8 cellular contexts compared by ENCODE assay signal in genomic region chr16:67873435-67874146, GRCh38. TPM values are rescaled to one million over a fixed set of nuclear protein-coding genes. Genes with fewer than 3 reads are reported as not detected.
DNase-seq lines count a peak whose midpoint lies in the region; ATAC-seq, FAIRE-seq and TF ChIP-seq lines count a peak whose summit lies in the region.

No MANE protein-coding gene starts in this region.

- peaks cover 16% of the 10 kb centered on the region for H4K20me1 ChIP-seq in PC-3 (ENCODE audit: low read length)

- peak overlapping the region; percentile 95 for H3K4me2 ChIP-seq in PC-3 (ENCODE audit: low read length)

- ATAC-seq in PC-3: peak; percentile 35

- no peaks in the 10 kb centered on the region for H3K9me3 ChIP-seq in PC-3 (ENCODE audit: low read length)

- FAIRE-seq in HTR-8/SVneo (lab: Jason Lieb, UNC): no peak

- no peaks in the 10 kb centered on the region for H3K27me3 Mint-ChIP-seq in activated CD4-positive, alpha-beta T cell treated with anti-CD3 and anti-CD28 coated beads, Interleukin-2, amount 10 ng/mL, durations not matched to agents 7 days and 5 days
- H3K27me3 Mint-ChIP-seq in osteocyte (ENCODE audit: unreplicated experiment): no peaks in the 10 kb centered on the region

- no peak for DNase-seq in activated CD4-positive, alpha-beta T cell treated with anti-CD3 and anti-CD28 coated beads, Interleukin-2, amount 10 ng/mL, durations not matched to agents 7 days and 5 days
- no peak for DNase-seq in activated CD4-positive, alpha-beta T cell treated with anti-CD3 and anti-CD28 coated beads, Interleukin-2, amount 50 U/mL, for 48 hours
- no peak for DNase-seq in PC-3
- DNase-seq in epithelial cell of proximal tubule (ENCODE audit: low read depth): no peak
- no peak for DNase-seq in osteocyte (ENCODE audit: extremely low spot score, unreplicated experiment)
- no peak for DNase-seq in HTR-8/SVneo (ENCODE audit: insufficient read length, low spot score)
- no peak for DNase-seq in NCI-H2029 (lab: John Stamatoyannopoulos, UW)
- no peak for DNase-seq in GM13976 (ENCODE audit: low spot score)

- H3K9me3 Mint-ChIP-seq in activated CD4-positive, alpha-beta T cell treated with anti-CD3 and anti-CD28 coated beads, Interleukin-2, amount 10 ng/mL, durations not matched to agents 7 days and 5 days: no peaks in the 10 kb centered on the region
- no peaks in the 10 kb centered on the region for H3K9me3 Mint-ChIP-seq in osteocyte (ENCODE audit: unreplicated experiment)

- H3K27ac ChIP-seq in PC-3 (ENCODE audit: low read length): peak overlapping the region; percentile 18; the same call in 1 of the 2 replicates

- peak overlapping the region; percentile 97 for H3K4me3 ChIP-seq in PC-3 (ENCODE audit: low read length)
- peak overlapping the region; percentile 99 for H3K4me3 ChIP-seq in epithelial cell of proximal tubule (ENCODE audit: low read depth, low read length)

- in situ Hi-C loops in GM13976 (cut with MboI; ENCODE audit: low sequenced_read_pairs, unreplicated experiment): no loop called here

- peaks cover 42% of the 10 kb centered on the region for H3K79me2 ChIP-seq in PC-3 (ENCODE audit: low read length)

- H3K9ac ChIP-seq in PC-3 (ENCODE audit: low read length): peak overlapping the region; percentile 90

- peak overlapping the region; percentile 74 for H2AFZ ChIP-seq in PC-3 (ENCODE audit: low read length)

- peak overlapping the region; percentile 94 for H3K27ac Mint-ChIP-seq in activated CD4-positive, alpha-beta T cell treated with anti-CD3 and anti-CD28 coated beads, Interleukin-2, amount 10 ng/mL, durations not matched to agents 7 days and 5 days
- H3K27ac Mint-ChIP-seq in osteocyte (ENCODE audit: unreplicated experiment): peak overlapping the region; percentile 94

- H3K4me1 ChIP-seq in PC-3 (ENCODE audit: insufficient read depth, low read length): peaks cover 10% of the 10 kb centered on the region; the same call in 1 of the 2 replicates

- peaks cover 28% of the 10 kb centered on the region for H3K36me3 Mint-ChIP-seq in activated CD4-positive, alpha-beta T cell treated with anti-CD3 and anti-CD28 coated beads, Interleukin-2, amount 10 ng/mL, durations not matched to agents 7 days and 5 days (ENCODE audit: low read depth)
- peaks cover 28% of the 10 kb centered on the region for H3K36me3 Mint-ChIP-seq in osteocyte (ENCODE audit: unreplicated experiment)

- H3K4me3 Mint-ChIP-seq in activated CD4-positive, alpha-beta T cell treated with anti-CD3 and anti-CD28 coated beads, Interleukin-2, amount 10 ng/mL, durations not matched to agents 7 days and 5 days: peak overlapping the region; percentile 93
- H3K4me3 Mint-ChIP-seq in osteocyte (ENCODE audit: unreplicated experiment): peak overlapping the region; percentile 92

- peaks cover 10% of the 10 kb centered on the region for H3K36me3 ChIP-seq in PC-3 (ENCODE audit: low read depth, low read length)

- H3K27me3 ChIP-seq in PC-3 (ENCODE audit: low read length): no peaks in the 10 kb centered on the region

- TF ChIP-seq CTCF in PC-3 (conservative IDR thresholded peaks at IDR 0.05; ENCODE audit: low read depth, low read length) (no peak), epithelial cell of proximal tubule (conservative IDR thresholded peaks at IDR 0.05; ENCODE audit: low read depth, low read length) (no peak), osteocyte (IDR thresholded peaks at IDR 0.05) (no peak), GM13976 (IDR thresholded peaks at IDR 0.05; ENCODE audit: borderline replicate concordance, control extremely low read depth, extremely low read depth, insufficient read depth, missing control alignments) (no peak)

- intact Hi-C loops in PC-3 (cut with micrococcal nuclease): no loop called here

- peaks cover 29% of the 10 kb centered on the region for H3K4me1 Mint-ChIP-seq in activated CD4-positive, alpha-beta T cell treated with anti-CD3 and anti-CD28 coated beads, Interleukin-2, amount 10 ng/mL, durations not matched to agents 7 days and 5 days
- peaks cover 26% of the 10 kb centered on the region for H3K4me1 Mint-ChIP-seq in osteocyte (ENCODE audit: unreplicated experiment)

- BruUV-seq in PC-3 (replicated peaks; lab: Mats Ljungman, UMichigan): no TSS peak

- no peaks in the 10 kb centered on the region for H3F3A ChIP-seq in PC-3 (ENCODE audit: low read length, unreplicated experiment)

- H3K9me2 ChIP-seq in PC-3 (replicated peaks; ENCODE audit: low read length): no peaks in the 10 kb centered on the region

- POLR2A ChIA-PET in activated CD4-positive, alpha-beta T cell treated with anti-CD3 and anti-CD28 coated beads, Interleukin-2, amount 10 ng/mL, durations not matched to agents 7 days and 5 days (lab: Charles Lee): no interaction called here
- POLR2A ChIA-PET in PC-3 (lab: Charles Lee; ENCODE audit: unreplicated experiment): interaction anchor here (0.7 kb wide), 1 partner anchor 28 kb away, joined by 4 read pairs; no protein-coding TSS in a partner anchor

- CTCF ChIA-PET in activated CD4-positive, alpha-beta T cell treated with anti-CD3 and anti-CD28 coated beads, Interleukin-2, amount 10 ng/mL, durations not matched to agents 7 days and 5 days (lab: Charles Lee): interaction anchor here (0.7 to 1.9 kb wide), 6 partner anchors 10 to 167 kb away, joined by 3 to 10 read pairs (median 4); no protein-coding TSS in a partner anchor
- CTCF ChIA-PET in PC-3 (lab: Charles Lee): no interaction called here

RNA-seq across cellular contexts. Expression of gene EDC4, which starts 0.7 kb away (rescaled TPM):
- 100 to 1,000 TPM; 114 to 128 TPM for total RNA-seq in activated CD4-positive, alpha-beta T cell treated with anti-CD3 and anti-CD28 coated beads, Interleukin-2, amount 10 ng/mL, durations not matched to agents 7 days and 5 days
- total RNA-seq in PC-3 (2014; rRNA removed): 58.9 and 94.7 TPM in 2 replicates
- total RNA-seq in epithelial cell of proximal tubule: 61.1 and 61.2 TPM in 2 replicates
- 68.2 and 75.4 TPM in 2 replicates for total RNA-seq in osteocyte

RNA-seq across cellular contexts. Expression of gene NRN1L, which starts 11.1 kb away (rescaled TPM):
- total RNA-seq in activated CD4-positive, alpha-beta T cell treated with anti-CD3 and anti-CD28 coated beads, Interleukin-2, amount 10 ng/mL, durations not matched to agents 7 days and 5 days: 1 to 10 TPM; 1.5 to 2.5 TPM
- not detected in 2 replicates for total RNA-seq in PC-3 (2014; rRNA removed)
- 0.46 TPM in 1 of 2 replicates, not detected in the other for total RNA-seq in epithelial cell of proximal tubule
- total RNA-seq in osteocyte: 1.4 and 1.5 TPM in 2 replicates

RNA-seq across cellular contexts. Expression of gene PSKH1, which starts 19.5 kb away (rescaled TPM):
- total RNA-seq in activated CD4-positive, alpha-beta T cell treated with anti-CD3 and anti-CD28 coated beads, Interleukin-2, amount 10 ng/mL, durations not matched to agents 7 days and 5 days: 10 to 100 TPM; 21.3 to 21.5 TPM
- total RNA-seq in PC-3 (2014; rRNA removed): 6.6 and 8.3 TPM in 2 replicates
- 6.7 and 8.1 TPM in 2 replicates for total RNA-seq in epithelial cell of proximal tubule
- 43.9 and 45.5 TPM in 2 replicates for total RNA-seq in osteocyte

RNA-seq across cellular contexts. Expression of gene CENPT, which starts 26.1 kb away (rescaled TPM):
- 10 to 100 TPM; 62.1 to 64.0 TPM for total RNA-seq in activated CD4-positive, alpha-beta T cell treated with anti-CD3 and anti-CD28 coated beads, Interleukin-2, amount 10 ng/mL, durations not matched to agents 7 days and 5 days
- total RNA-seq in PC-3 (2014; rRNA removed): 31.8 and 35.1 TPM in 2 replicates
- 36.3 and 40.4 TPM in 2 replicates for total RNA-seq in epithelial cell of proximal tubule
- total RNA-seq in osteocyte: 46.3 and 51.2 TPM in 2 replicates

RNA-seq across cellular contexts. Expression of gene NUTF2, which starts 26.9 kb away (rescaled TPM):
- 100 to 1,000 TPM; 112 to 140 TPM for total RNA-seq in activated CD4-positive, alpha-beta T cell treated with anti-CD3 and anti-CD28 coated beads, Interleukin-2, amount 10 ng/mL, durations not matched to agents 7 days and 5 days
- total RNA-seq in PC-3 (2014; rRNA removed): 98.5 and 167 TPM in 2 replicates
- 219 and 549 TPM in 2 replicates for total RNA-seq in epithelial cell of proximal tubule
- total RNA-seq in osteocyte: 121 and 125 TPM in 2 replicates
